In genomic region chr15:67775265-67775664, GRCh38 we compare ENCODE assay signal across 36 cellular contexts. TPM values are rescaled to one million over a fixed set of nuclear protein-coding genes. Genes with fewer than 3 reads are reported as not detected.
"Had no signal": no experiment of that assay in that cellular context is flagged by ENCODE, and none has a peak within 500 bp of the region (broad histone marks: within the 10 kb centered on the region; RNA-seq: fewer than 3 reads in every experiment).

No MANE protein-coding gene starts in this region.

- H3K27ac Mint-ChIP-seq: activated CD4-positive, alpha-beta memory T cell treated with anti-CD3 and anti-CD28 coated beads for 36 hours; activated CD4-positive, alpha-beta T cell treated with anti-CD3 and anti-CD28 coated beads for 36 hours; activated CD4-positive, alpha-beta T cell treated with anti-CD3 and anti-CD28 coated beads, Interleukin-2, amount 10 ng/mL, durations not matched to agents 24 days and 14 days; activated CD8-positive, alpha-beta memory T cell treated with anti-CD3 and anti-CD28 coated beads, Interleukin-2, amount 10 ng/mL, durations not matched to agents 7 days and 5 days; activated CD8-positive, alpha-beta T cell treated with anti-CD3 and anti-CD28 coated beads, Interleukin-2, amount 10 ng/mL, durations not matched to agents 7 days and 5 days; activated naive CD4-positive, alpha-beta T cell treated with anti-CD3 and anti-CD28 coated beads for 36 hours; activated naive CD4-positive, alpha-beta T cell treated with anti-CD3 and anti-CD28 coated beads, Interleukin-2, amount 50 U/mL, for 24 hours; activated naive CD8-positive, alpha-beta T cell treated with anti-CD3 and anti-CD28 coated beads for 36 hours; activated naive CD8-positive, alpha-beta T cell treated with anti-CD3 and anti-CD28 coated beads, Interleukin-2, amount 50 U/mL, for 24 hours; activated T-helper 17 cell treated with anti-CD3 and anti-CD28 coated beads, Interleukin-2, amount 50 U/mL, for 72 hours; brain; T-helper 2 cell treated with Interferon-gamma antibody and Interleukin-4, amounts not matched to agents 5 μg/mL and 100 μg/mL, for 36 hours had no signal

- H3K9me3 ChIP-seq: adrenal gland, breast epithelium, colonic mucosa, esophagus squamous epithelium, gastroesophageal sphincter had no signal

- H3K9me3 Mint-ChIP-seq: activated CD4-positive, alpha-beta memory T cell treated with anti-CD3 and anti-CD28 coated beads for 36 hours; activated CD4-positive, alpha-beta T cell treated with anti-CD3 and anti-CD28 coated beads, Interleukin-2, amount 10 ng/mL, durations not matched to agents 24 days and 14 days; activated naive CD4-positive, alpha-beta T cell treated with anti-CD3 and anti-CD28 coated beads for 36 hours; activated naive CD4-positive, alpha-beta T cell treated with anti-CD3 and anti-CD28 coated beads, Interleukin-2, amount 50 U/mL, for 24 hours; activated naive CD8-positive, alpha-beta T cell treated with anti-CD3 and anti-CD28 coated beads for 36 hours; activated naive CD8-positive, alpha-beta T cell treated with anti-CD3 and anti-CD28 coated beads, Interleukin-2, amount 50 U/mL, for 24 hours; activated T-cell treated with anti-CD3 and anti-CD28 coated beads, Interleukin-2, amount 50 U/mL, for 4 hours; activated T-helper 17 cell treated with anti-CD3 and anti-CD28 coated beads, Interleukin-2, amount 50 U/mL, for 72 hours; brain; T-helper 2 cell treated with Interferon-gamma antibody and Interleukin-4, amounts not matched to agents 5 μg/mL and 100 μg/mL, for 36 hours had no signal

- FAIRE-seq: endometrium, endothelial cell of umbilical vein had no signal

- DNase-seq: activated CD4-positive, alpha-beta memory T cell treated with anti-CD3 and anti-CD28 coated beads for 36 hours; activated CD4-positive, alpha-beta T cell treated with anti-CD3 and anti-CD28 coated beads for 36 hours; activated CD4-positive, alpha-beta T cell treated with anti-CD3 and anti-CD28 coated beads, Interleukin-2, amount 10 ng/mL, durations not matched to agents 24 days and 14 days; activated CD4-positive, CD25-positive, alpha-beta regulatory T cell; activated CD4-positive, CD25-positive, alpha-beta regulatory T cell treated with anti-CD3 and anti-CD28 coated beads, Interleukin-2, amount 50 U/mL, for 72 hours; activated CD8-positive, alpha-beta memory T cell treated with anti-CD3 and anti-CD28 coated beads, Interleukin-2, amount 10 ng/mL, durations not matched to agents 7 days and 5 days; activated CD8-positive, alpha-beta memory T cell treated with anti-CD3 and anti-CD28 coated beads, Interleukin-2, amount 50 U/mL, for 4 hours; activated CD8-positive, alpha-beta T cell treated with anti-CD3 and anti-CD28 coated beads, Interleukin-2, amount 10 ng/mL, durations not matched to agents 7 days and 5 days; activated effector memory CD4-positive, alpha-beta T cell treated with Interleukin-2 at 50 U/mL for 16 hours; activated naive CD4-positive, alpha-beta T cell treated with anti-CD3 and anti-CD28 coated beads for 36 hours; activated naive CD8-positive, alpha-beta T cell treated with anti-CD3 and anti-CD28 coated beads for 36 hours; activated naive CD8-positive, alpha-beta T cell treated with anti-CD3 and anti-CD28 coated beads, Interleukin-2, amount 50 U/mL, for 24 hours; activated T-cell treated with anti-CD3 and anti-CD28 coated beads, Interleukin-2, amount 50 U/mL, for 4 hours; adrenal gland; amygdala; aorta; central memory CD4-positive, alpha-beta T cell; cerebellar nuclear complex; colonic mucosa; effector CD8-positive, alpha-beta T cell; esophagus squamous epithelium; foreskin melanocyte; hippocampal formation; T1000 had no signal

- ATAC-seq: activated CD4-positive, alpha-beta T cell treated with anti-CD3 and anti-CD28 coated beads for 36 hours; activated CD8-positive, alpha-beta memory T cell treated with anti-CD3 and anti-CD28 coated beads, Interleukin-2, amount 10 ng/mL, durations not matched to agents 7 days and 5 days; activated CD8-positive, alpha-beta T cell treated with anti-CD3 and anti-CD28 coated beads, Interleukin-2, amount 10 ng/mL, durations not matched to agents 7 days and 5 days; activated naive CD8-positive, alpha-beta T cell treated with anti-CD3 and anti-CD28 coated beads, Interleukin-2, amount 50 U/mL, for 24 hours; activated T-cell treated with anti-CD3 and anti-CD28 coated beads, Interleukin-2, amount 50 U/mL, for 4 hours; activated T-helper 17 cell treated with anti-CD3 and anti-CD28 coated beads, Interleukin-2, amount 50 U/mL, for 72 hours; gastroesophageal sphincter had no signal

- H3K4me1 ChIP-seq: adrenal gland, breast epithelium, colonic mucosa, esophagus squamous epithelium, gastroesophageal sphincter had no signal

- H3K27me3 Mint-ChIP-seq: activated CD4-positive, alpha-beta memory T cell treated with anti-CD3 and anti-CD28 coated beads for 36 hours; activated CD4-positive, alpha-beta T cell treated with anti-CD3 and anti-CD28 coated beads for 36 hours; activated CD4-positive, alpha-beta T cell treated with anti-CD3 and anti-CD28 coated beads, Interleukin-2, amount 10 ng/mL, durations not matched to agents 24 days and 14 days; activated CD8-positive, alpha-beta memory T cell treated with anti-CD3 and anti-CD28 coated beads, Interleukin-2, amount 10 ng/mL, durations not matched to agents 7 days and 5 days; activated naive CD4-positive, alpha-beta T cell treated with anti-CD3 and anti-CD28 coated beads, Interleukin-2, amount 50 U/mL, for 24 hours; activated naive CD8-positive, alpha-beta T cell treated with anti-CD3 and anti-CD28 coated beads for 36 hours; activated naive CD8-positive, alpha-beta T cell treated with anti-CD3 and anti-CD28 coated beads, Interleukin-2, amount 50 U/mL, for 24 hours; activated T-helper 17 cell treated with anti-CD3 and anti-CD28 coated beads, Interleukin-2, amount 50 U/mL, for 72 hours; brain had no signal

- H3K27me3 ChIP-seq: adrenal gland, breast epithelium, colonic mucosa, esophagus squamous epithelium, gastroesophageal sphincter had no signal

- H3K4me3 Mint-ChIP-seq: activated CD4-positive, alpha-beta memory T cell treated with anti-CD3 and anti-CD28 coated beads for 36 hours; activated CD4-positive, alpha-beta T cell treated with anti-CD3 and anti-CD28 coated beads for 36 hours; activated CD4-positive, alpha-beta T cell treated with anti-CD3 and anti-CD28 coated beads, Interleukin-2, amount 10 ng/mL, durations not matched to agents 24 days and 14 days; activated CD8-positive, alpha-beta memory T cell treated with anti-CD3 and anti-CD28 coated beads, Interleukin-2, amount 10 ng/mL, durations not matched to agents 7 days and 5 days; activated CD8-positive, alpha-beta T cell treated with anti-CD3 and anti-CD28 coated beads, Interleukin-2, amount 10 ng/mL, durations not matched to agents 7 days and 5 days; activated naive CD4-positive, alpha-beta T cell treated with anti-CD3 and anti-CD28 coated beads for 36 hours; activated naive CD4-positive, alpha-beta T cell treated with anti-CD3 and anti-CD28 coated beads, Interleukin-2, amount 50 U/mL, for 24 hours; activated naive CD8-positive, alpha-beta T cell treated with anti-CD3 and anti-CD28 coated beads for 36 hours; activated naive CD8-positive, alpha-beta T cell treated with anti-CD3 and anti-CD28 coated beads, Interleukin-2, amount 50 U/mL, for 24 hours; activated T-cell treated with anti-CD3 and anti-CD28 coated beads, Interleukin-2, amount 50 U/mL, for 4 hours; activated T-helper 17 cell treated with anti-CD3 and anti-CD28 coated beads, Interleukin-2, amount 50 U/mL, for 72 hours; brain; T-helper 2 cell treated with Interferon-gamma antibody and Interleukin-4, amounts not matched to agents 5 μg/mL and 100 μg/mL, for 36 hours had no signal

- H3K36me3 Mint-ChIP-seq: activated CD8-positive, alpha-beta memory T cell treated with anti-CD3 and anti-CD28 coated beads, Interleukin-2, amount 10 ng/mL, durations not matched to agents 7 days and 5 days; brain had no signal

- H3K27ac ChIP-seq: adrenal gland, breast epithelium, cardiac muscle cell, colonic mucosa, epithelial cell of prostate, esophagus squamous epithelium, gastroesophageal sphincter had no signal

- H3K4me1 Mint-ChIP-seq: activated CD4-positive, alpha-beta T cell treated with anti-CD3 and anti-CD28 coated beads for 36 hours; activated CD4-positive, alpha-beta T cell treated with anti-CD3 and anti-CD28 coated beads, Interleukin-2, amount 10 ng/mL, durations not matched to agents 24 days and 14 days; activated CD8-positive, alpha-beta memory T cell treated with anti-CD3 and anti-CD28 coated beads, Interleukin-2, amount 10 ng/mL, durations not matched to agents 7 days and 5 days; activated naive CD4-positive, alpha-beta T cell treated with anti-CD3 and anti-CD28 coated beads, Interleukin-2, amount 50 U/mL, for 24 hours; activated naive CD8-positive, alpha-beta T cell treated with anti-CD3 and anti-CD28 coated beads for 36 hours; activated naive CD8-positive, alpha-beta T cell treated with anti-CD3 and anti-CD28 coated beads, Interleukin-2, amount 50 U/mL, for 24 hours; activated T-helper 17 cell treated with anti-CD3 and anti-CD28 coated beads, Interleukin-2, amount 50 U/mL, for 72 hours had no signal

- H3K4me3 ChIP-seq: adrenal gland, breast epithelium, cardiac muscle cell, colonic mucosa, esophagus squamous epithelium, gastroesophageal sphincter had no signal

- H3K36me3 ChIP-seq: breast epithelium, cardiac muscle cell, colonic mucosa had no signal

RNA-seq across cellular contexts. Expression of gene SKOR1, which starts 50.0 kb away (rescaled TPM):
- total RNA-seq: fibroblast of villous mesenchyme, glomerular endothelial cell had no signal
- polyA plus RNA-seq: cardiac muscle cell had no signal
